In the genomic region with DNA sequence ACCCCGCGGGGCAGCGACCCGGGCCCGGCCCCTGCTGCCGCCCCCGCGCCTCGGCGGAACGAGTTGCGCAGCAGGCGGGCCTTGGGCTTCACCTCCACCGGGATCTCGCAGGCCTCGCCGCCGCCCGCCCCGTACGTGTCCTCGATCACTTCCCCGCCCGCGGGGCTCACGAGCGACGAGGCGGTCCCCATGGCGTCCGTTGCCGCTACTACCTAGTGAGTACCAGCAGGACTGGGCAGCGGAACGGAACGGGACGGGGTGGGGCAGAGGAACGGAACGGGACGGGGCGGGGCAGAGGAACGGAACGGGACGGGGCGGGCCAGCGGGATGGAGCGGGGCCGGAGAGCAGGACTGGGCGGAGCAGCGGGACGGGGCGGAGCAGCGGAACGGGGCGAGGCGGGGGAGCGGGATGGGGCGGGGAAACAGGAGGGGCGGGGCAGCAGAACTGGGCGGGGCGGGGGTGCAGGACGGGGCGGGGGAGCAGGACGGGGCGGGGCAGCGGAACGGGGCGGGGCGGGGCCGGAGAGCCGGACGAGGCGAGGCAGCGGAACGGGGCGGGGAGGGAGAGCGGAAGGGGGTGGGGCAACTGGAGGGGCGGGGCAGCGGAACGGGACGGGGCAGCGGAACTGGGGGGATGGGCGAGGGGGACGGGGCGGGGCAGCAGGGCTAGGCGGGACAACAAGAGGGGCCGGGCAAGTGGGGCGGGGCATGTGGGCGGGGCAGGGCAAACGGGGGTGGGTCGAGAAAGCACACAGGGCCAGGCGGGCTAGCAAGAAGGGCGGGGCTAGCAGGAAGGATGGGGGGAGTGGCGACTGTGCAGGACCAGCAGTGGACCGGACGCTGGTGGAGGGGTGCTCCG, we compare ENCODE assay signal across 8 cellular contexts. TPM values are rescaled to one million over a fixed set of nuclear protein-coding genes. Genes with fewer than 3 reads are reported as not detected.
DNase-seq lines count a peak whose midpoint lies in the region; ATAC-seq and TF ChIP-seq lines count a peak whose summit lies in the region.

A gene with protein sequence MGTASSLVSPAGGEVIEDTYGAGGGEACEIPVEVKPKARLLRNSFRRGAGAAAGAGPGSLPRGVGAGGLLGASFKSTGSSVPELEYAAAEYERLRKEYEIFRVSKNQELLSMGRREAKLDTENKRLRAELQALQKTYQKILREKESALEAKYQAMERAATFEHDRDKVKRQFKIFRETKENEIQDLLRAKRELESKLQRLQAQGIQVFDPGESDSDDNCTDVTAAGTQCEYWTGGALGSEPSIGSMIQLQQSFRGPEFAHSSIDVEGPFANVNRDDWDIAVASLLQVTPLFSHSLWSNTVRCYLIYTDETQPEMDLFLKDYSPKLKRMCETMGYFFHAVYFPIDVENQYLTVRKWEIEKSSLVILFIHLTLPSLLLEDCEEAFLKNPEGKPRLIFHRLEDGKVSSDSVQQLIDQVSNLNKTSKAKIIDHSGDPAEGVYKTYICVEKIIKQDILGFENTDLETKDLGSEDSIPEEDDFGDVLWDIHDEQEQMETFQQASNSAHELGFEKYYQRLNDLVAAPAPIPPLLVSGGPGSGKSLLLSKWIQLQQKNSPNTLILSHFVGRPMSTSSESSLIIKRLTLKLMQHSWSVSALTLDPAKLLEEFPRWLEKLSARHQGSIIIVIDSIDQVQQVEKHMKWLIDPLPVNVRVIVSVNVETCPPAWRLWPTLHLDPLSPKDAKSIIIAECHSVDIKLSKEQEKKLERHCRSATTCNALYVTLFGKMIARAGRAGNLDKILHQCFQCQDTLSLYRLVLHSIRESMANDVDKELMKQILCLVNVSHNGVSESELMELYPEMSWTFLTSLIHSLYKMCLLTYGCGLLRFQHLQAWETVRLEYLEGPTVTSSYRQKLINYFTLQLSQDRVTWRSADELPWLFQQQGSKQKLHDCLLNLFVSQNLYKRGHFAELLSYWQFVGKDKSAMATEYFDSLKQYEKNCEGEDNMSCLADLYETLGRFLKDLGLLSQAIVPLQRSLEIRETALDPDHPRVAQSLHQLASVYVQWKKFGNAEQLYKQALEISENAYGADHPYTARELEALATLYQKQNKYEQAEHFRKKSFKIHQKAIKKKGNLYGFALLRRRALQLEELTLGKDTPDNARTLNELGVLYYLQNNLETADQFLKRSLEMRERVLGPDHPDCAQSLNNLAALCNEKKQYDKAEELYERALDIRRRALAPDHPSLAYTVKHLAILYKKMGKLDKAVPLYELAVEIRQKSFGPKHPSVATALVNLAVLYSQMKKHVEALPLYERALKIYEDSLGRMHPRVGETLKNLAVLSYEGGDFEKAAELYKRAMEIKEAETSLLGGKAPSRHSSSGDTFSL (N-terminal part only) (minus strand): TSS at position 245 of the 859 bp plus-strand sequence. CDS start 54 bp downstream, at position 191.

- CTCF ChIA-PET in RWPE1 (lab: Yijun Ruan, JAX), result interaction anchor here (0.5 to 0.8 kb wide), 2 partner anchors 13 to 121 kb away, joined by 4 read pairs; no protein-coding TSS in a partner anchor

- H3K36me3 Mint-ChIP-seq in GM23338 (ENCODE audit: low read depth), result peaks cover 4% of the 10 kb centered on the region; the same call in 2 of the 3 replicates
- peaks cover 44% of the 10 kb centered on the region for H3K36me3 Mint-ChIP-seq in activated T-helper 17 cell treated with anti-CD3 and anti-CD28 coated beads, Interleukin-2, amount 50 U/mL, for 72 hours (ENCODE audit: low read depth)
- H3K36me3 Mint-ChIP-seq in natural killer cell, result no peaks in the 10 kb centered on the region

- H3K36me3 ChIP-seq in DOHH2 (ENCODE audit: control insufficient read depth, low read length) (no peaks in the 10 kb centered on the region), GM23338 (ENCODE audit: insufficient read depth) (no peaks in the 10 kb centered on the region), fibroblast of lung (ENCODE audit: control insufficient read depth, insufficient read depth, low read length) (peaks cover 2% of the 10 kb centered on the region)

- intact Hi-C loops in natural killer cell (cut with micrococcal nuclease), result loop anchor here (5.0 to 10.0 kb wide), 6 partner anchors 305 to 1765 kb away; a partner anchor contains a TSS

- H3K27ac ChIP-seq in DOHH2 (ENCODE audit: low read depth, low read length), result no peak within 1 kb of the TSS
- H3K27ac ChIP-seq in GM23338 (ENCODE audit: low read depth), result peak within 1 kb of the TSS; percentile 92
- H3K27ac ChIP-seq in RWPE1, result peak within 1 kb of the TSS; percentile 95
- peak within 1 kb of the TSS; percentile 84 for H3K27ac ChIP-seq in fibroblast of lung (ENCODE audit: insufficient read depth, low read length)

- H3K27me3 Mint-ChIP-seq in GM23338 (ENCODE audit: insufficient read depth, low read depth, poor library complexity) (peaks cover 10% of the 10 kb centered on the region), natural killer cell (ENCODE audit: low read depth in 2 of 2) (peaks cover 0 to 4% of the 10 kb centered on the region in 2 donors)
- H3K27me3 Mint-ChIP-seq in activated T-helper 17 cell treated with anti-CD3 and anti-CD28 coated beads, Interleukin-2, amount 50 U/mL, for 72 hours, result no peaks in the 10 kb centered on the region

- DNase-seq in GM23338 (ENCODE audit: low spot score), result peak; percentile 95
- DNase-seq in LHCN-M2 (ENCODE audit: low read depth), result peak; percentile 94
- DNase-seq in RWPE1 (ENCODE audit: low spot score), result peak; percentile 97
- peak; percentile 95 to 97 for DNase-seq in fibroblast of lung (ENCODE audit: low read depth in 2 of 2)
- peak; percentile 82 for DNase-seq in natural killer cell
- peak; percentile 98 for DNase-seq in stimulated activated naive CD8-positive, alpha-beta T cell treated with anti-CD3 and anti-CD28 coated beads, Interleukin-15, Interleukin-2, amounts not matched to agents 100 U/mL and 50 U/mL, for 24 hours

- H3K27me3 ChIP-seq in DOHH2 (ENCODE audit: control insufficient read depth, low read length), result no peaks in the 10 kb centered on the region; the same call in 1 of the 2 replicates
- H3K27me3 ChIP-seq in GM23338 (ENCODE audit: insufficient read depth), result no peaks in the 10 kb centered on the region
- H3K27me3 ChIP-seq in fibroblast of lung (ENCODE audit: control insufficient read depth, insufficient read depth, low read length), result no peaks in the 10 kb centered on the region

- POLR2A ChIA-PET in RWPE1 (lab: Yijun Ruan, JAX; ENCODE audit: low non-redundant PET), result no interaction called here

- H3K79me2 ChIP-seq in DOHH2 (ENCODE audit: control insufficient read depth, low read length), result no peaks in the 10 kb centered on the region
- peaks cover 16% of the 10 kb centered on the region for H3K79me2 ChIP-seq in GM23338 (replicated peaks; ENCODE audit: insufficient read depth)
- peaks cover 22% of the 10 kb centered on the region for H3K79me2 ChIP-seq in fibroblast of lung (ENCODE audit: control insufficient read depth, insufficient read depth, low read length)

- H3K4me3 Mint-ChIP-seq in GM23338 (peak within 1 kb of the TSS; percentile 92), natural killer cell (peak within 1 kb of the TSS; percentile 91)
- peak within 1 kb of the TSS; percentile 93 for H3K4me3 Mint-ChIP-seq in activated T-helper 17 cell treated with anti-CD3 and anti-CD28 coated beads, Interleukin-2, amount 50 U/mL, for 72 hours

- peak within 1 kb of the TSS; percentile 90 for H3K4me2 ChIP-seq in DOHH2 (ENCODE audit: low read length)
- peak within 1 kb of the TSS; percentile 76 for H3K4me2 ChIP-seq in GM23338
- H3K4me2 ChIP-seq in fibroblast of lung (ENCODE audit: extremely low read depth, insufficient read depth, low read length), result peak within 1 kb of the TSS; percentile 92

- H3K4me1 Mint-ChIP-seq in GM23338 (peaks cover 20% of the 10 kb centered on the region), natural killer cell (peaks cover 20 to 29% of the 10 kb centered on the region in 2 donors)
- peaks cover 23% of the 10 kb centered on the region for H3K4me1 Mint-ChIP-seq in activated T-helper 17 cell treated with anti-CD3 and anti-CD28 coated beads, Interleukin-2, amount 50 U/mL, for 72 hours

- peak within 1 kb of the TSS; percentile 87 for H2AFZ ChIP-seq in GM23338
- peak within 1 kb of the TSS; percentile 92 for H2AFZ ChIP-seq in fibroblast of lung (ENCODE audit: low read length)

- no peaks in the 10 kb centered on the region for H3K9me3 ChIP-seq in DOHH2 (ENCODE audit: control insufficient read depth, insufficient read depth, low read length)
- H3K9me3 ChIP-seq in fibroblast of lung (ENCODE audit: control insufficient read depth, insufficient read depth, low read depth, low read length), result no peaks in the 10 kb centered on the region

- no peaks in the 10 kb centered on the region for H3K9me3 Mint-ChIP-seq in GM23338
- H3K9me3 Mint-ChIP-seq in activated T-helper 17 cell treated with anti-CD3 and anti-CD28 coated beads, Interleukin-2, amount 50 U/mL, for 72 hours, result no peaks in the 10 kb centered on the region
- no peaks in the 10 kb centered on the region for H3K9me3 Mint-ChIP-seq in natural killer cell

- H3K4me1 ChIP-seq in DOHH2 (ENCODE audit: control insufficient read depth, low read length), result peaks cover 21% of the 10 kb centered on the region
- H3K4me1 ChIP-seq in GM23338 (ENCODE audit: insufficient read depth), result peaks cover 20% of the 10 kb centered on the region
- H3K4me1 ChIP-seq in fibroblast of lung (ENCODE audit: control insufficient read depth, extremely low read depth, insufficient read depth, low read length), result peaks cover 3% of the 10 kb centered on the region

- peak within 1 kb of the TSS; percentile 95 for H3K27ac Mint-ChIP-seq in GM23338
- H3K27ac Mint-ChIP-seq in activated T-helper 17 cell treated with anti-CD3 and anti-CD28 coated beads, Interleukin-2, amount 50 U/mL, for 72 hours, result peak within 1 kb of the TSS; percentile 93
- H3K27ac Mint-ChIP-seq in natural killer cell, result peak within 1 kb of the TSS; percentile 59 to 82

- ATAC-seq in GM23338 (peak; percentile 86), natural killer cell (peak; percentile 78 to 92 (median 80))
- peak; percentile 89 for ATAC-seq in activated T-helper 17 cell treated with anti-CD3 and anti-CD28 coated beads, Interleukin-2, amount 50 U/mL, for 72 hours (replicated peaks)
- ATAC-seq in stimulated activated naive CD8-positive, alpha-beta T cell treated with anti-CD3 and anti-CD28 coated beads, Interleukin-15, Interleukin-2, amounts not matched to agents 100 U/mL and 50 U/mL, for 24 hours, result peak; percentile 92

- H3K9me2 ChIP-seq in DOHH2 (replicated peaks; ENCODE audit: control insufficient read depth, low read length), result no peaks in the 10 kb centered on the region
- no peaks in the 10 kb centered on the region for H3K9me2 ChIP-seq in GM23338 (ENCODE audit: insufficient read depth)

- H3K4me3 ChIP-seq in DOHH2 (ENCODE audit: low read length), result peak within 1 kb of the TSS; percentile 91
- H3K4me3 ChIP-seq in GM23338, result peak within 1 kb of the TSS; percentile 82
- H3K4me3 ChIP-seq in fibroblast of lung (replicated peaks in 1 of 4; ENCODE audit: control extremely low read depth in 1 of 4, insufficient read depth in 1 of 4, low read depth in 3 of 4, low read length in 4 of 4), result peak within 1 kb of the TSS; percentile 62 to 84 (median 70)

- peak within 1 kb of the TSS; percentile 94 for H3K9ac ChIP-seq in fibroblast of lung (ENCODE audit: insufficient read depth, low read length)

- H4K20me1 ChIP-seq in DOHH2 (ENCODE audit: control insufficient read depth, insufficient read depth, low read depth, low read length), result no peaks in the 10 kb centered on the region
- H4K20me1 ChIP-seq in GM23338 (replicated peaks; ENCODE audit: insufficient read depth), result peaks cover 9% of the 10 kb centered on the region
- no peaks in the 10 kb centered on the region for H4K20me1 ChIP-seq in fibroblast of lung (ENCODE audit: control insufficient read depth, extremely low read depth, insufficient read depth, low read length)

- H3F3A ChIP-seq in DOHH2 (ENCODE audit: control insufficient read depth, insufficient read depth) (no peaks in the 10 kb centered on the region), GM23338 (replicated peaks; ENCODE audit: low read depth) (peaks cover 6% of the 10 kb centered on the region; the same call in 1 of the 2 replicates)

- TF ChIP-seq CTCF in DOHH2 (IDR thresholded peaks at IDR 0.05; ENCODE audit: low read depth, low read length, poor library complexity, severe bottlenecking) (no peak), GM23338 (conservative IDR thresholded peaks at IDR 0.05; ENCODE audit: low read depth in 2 of 2) (no peak), RWPE1 (conservative IDR thresholded peaks at IDR 0.05; ENCODE audit: low read depth) (no peak), fibroblast of lung (conservative IDR thresholded peaks at IDR 0.05 in 1 of 2, IDR thresholded peaks at IDR 0.05 in 1 of 2; ENCODE audit: low read depth in 1 of 2, low read length in 2 of 2) (no peak), natural killer cell (IDR thresholded peaks at IDR 0.05) (no peak)

RNA-seq across cellular contexts. Expression of the gene that starts here (rescaled TPM):
- total RNA-seq in GM23338 (2014; rRNA removed; shearing (Covaris generic)), result 12.0 and 20.6 TPM in 2 replicates
- polyA plus RNA-seq in GM23338 (2016; fragmentation: Nextera tagmentation; extraction: Ambion mirVana), result 5.1 and 8.4 TPM in 2 replicates
- total RNA-seq in LHCN-M2 (2014; rRNA removed), result 41.7 and 43.0 TPM in 2 replicates
- 10.5 TPM for polyA plus RNA-seq in LHCN-M2 (2012)
- total RNA-seq in activated T-helper 17 cell treated with anti-CD3 and anti-CD28 coated beads, Interleukin-2, amount 50 U/mL, for 72 hours, result 10 to 100 TPM; 15.6 to 35.5 TPM
- 24.4 and 25.9 TPM in 2 replicates for total RNA-seq in fibroblast of lung
- polyA plus RNA-seq in fibroblast of lung, result 30.1 and 38.5 TPM in 2 replicates
- 11.6 and 15.5 TPM in 2 replicates for polyA plus RNA-seq in fibroblast of lung (2012)
- polyA minus RNA-seq in fibroblast of lung (ENCODE audit: low replicate concordance), result 2.0 and 4.8 TPM in 2 replicates
- total RNA-seq in natural killer cell, result 10 to 100 TPM; 17.9 to 20.1 (median 20.0) TPM
